12 cellular contexts compared by ENCODE assay signal in the genomic region with DNA sequence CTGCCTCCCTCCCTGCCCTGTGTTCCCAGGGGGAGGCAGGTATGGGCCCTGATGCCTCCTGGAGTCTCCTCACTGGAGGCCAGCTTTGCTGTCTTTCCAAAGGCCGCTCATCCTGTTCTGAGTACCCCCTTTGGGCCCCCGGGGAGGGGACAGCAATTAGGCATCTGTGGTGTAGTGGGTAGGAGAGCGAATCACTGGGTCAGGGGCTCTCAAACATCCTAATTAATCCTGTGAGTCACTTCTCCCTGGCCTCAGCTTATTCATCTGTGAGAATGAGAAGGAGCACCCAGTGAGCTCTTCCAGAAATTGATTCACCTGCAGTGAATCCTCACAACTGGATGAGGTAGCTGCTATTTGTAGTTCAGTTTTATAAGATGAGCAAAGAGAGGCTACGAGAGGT. TPM values are rescaled to one million over a fixed set of nuclear protein-coding genes. Genes with fewer than 3 reads are reported as not detected.
DNase-seq lines count a peak whose midpoint lies in the region; ATAC-seq, FAIRE-seq and TF ChIP-seq lines count a peak whose summit lies in the region.
"Had no signal": no experiment of that assay in that cellular context is flagged by ENCODE, and none has a peak within 500 bp of the region (broad histone marks: within the 10 kb centered on the region; RNA-seq: fewer than 3 reads in every experiment).

No MANE protein-coding gene starts in this region.

- intact Hi-C loops in activated CD4-positive, alpha-beta T cell treated with anti-CD3 and anti-CD28 coated beads for 36 hours (cut with DNase I, micrococcal nuclease) = loop anchor here in 1 of 2 experiments (1.0 kb wide), 1 partner anchor 13 kb away; no protein-coding TSS in a partner anchor
- intact Hi-C loops in PC-3 (cut with micrococcal nuclease) = no loop called here
- intact Hi-C loops in dendritic cell treated with granulocyte-macrophage colony-stimulating factor and Interleukin-4, amounts not matched to agents 40 ng/mL and 50 ng/mL, for 4 days (cut with micrococcal nuclease) = loop anchor here (5.0 kb wide), 1 partner anchor 36 kb away; no protein-coding TSS in a partner anchor

- H3K27ac ChIP-seq in PC-3 (ENCODE audit: low read length) = no peak overlapping the region
- H3K27ac ChIP-seq: heart right ventricle, right atrium auricular region had no signal

- ATAC-seq in activated CD4-positive, alpha-beta T cell treated with anti-CD3 and anti-CD28 coated beads for 36 hours = peak; percentile 16
- peak; percentile 27 for ATAC-seq in PC-3
- peak; percentile 41 for ATAC-seq in stimulated activated effector memory CD8-positive, alpha-beta T cell treated with anti-CD3 and anti-CD28 coated beads, Interleukin-12 subunit alpha, Interleukin-12 subunit beta, amount 100 ng/mL, for 72 hours
- ATAC-seq: heart right ventricle had no signal

- peaks cover 6% of the 10 kb centered on the region for H3K36me3 Mint-ChIP-seq in activated CD4-positive, alpha-beta T cell treated with anti-CD3 and anti-CD28 coated beads for 36 hours (ENCODE audit: low read depth)
- H3K36me3 Mint-ChIP-seq in dendritic cell treated with granulocyte-macrophage colony-stimulating factor and Interleukin-4, amounts not matched to agents 40 ng/mL and 50 ng/mL, for 4 days (ENCODE audit: low read depth) = peaks cover 97% of the 10 kb centered on the region
- H3K36me3 Mint-ChIP-seq in stimulated activated effector memory CD8-positive, alpha-beta T cell treated with anti-CD3 and anti-CD28 coated beads, Interleukin-12 subunit alpha, Interleukin-12 subunit beta, amount 100 ng/mL, for 72 hours = peaks cover 25% of the 10 kb centered on the region

- H3K4me3 Mint-ChIP-seq in activated CD4-positive, alpha-beta T cell treated with anti-CD3 and anti-CD28 coated beads for 36 hours = peak overlapping the region; percentile 62
- peak overlapping the region; percentile 65 for H3K4me3 Mint-ChIP-seq in dendritic cell treated with granulocyte-macrophage colony-stimulating factor and Interleukin-4, amounts not matched to agents 40 ng/mL and 50 ng/mL, for 4 days
- H3K4me3 Mint-ChIP-seq in stimulated activated effector memory CD8-positive, alpha-beta T cell treated with anti-CD3 and anti-CD28 coated beads, Interleukin-12 subunit alpha, Interleukin-12 subunit beta, amount 100 ng/mL, for 72 hours = peak overlapping the region; percentile 76

- H3K9me3 ChIP-seq in PC-3 (ENCODE audit: low read length) = no peaks in the 10 kb centered on the region
- H3K9me3 ChIP-seq: heart right ventricle, right atrium auricular region had no signal

- H3K36me3 ChIP-seq in PC-3 (ENCODE audit: low read depth, low read length) = no peaks in the 10 kb centered on the region
- H3K36me3 ChIP-seq: heart right ventricle, right atrium auricular region had no signal

- DNase-seq in activated CD4-positive, alpha-beta T cell treated with anti-CD3 and anti-CD28 coated beads for 36 hours = peak; percentile 52
- DNase-seq in activated CD4-positive, alpha-beta T cell treated with anti-CD3 and anti-CD28 coated beads for 4 hours = no peak
- DNase-seq in PC-3 (peak; percentile 72), D721Med (ENCODE audit: insufficient read length, low spot score) (no peak), mesenteric fat pad (ENCODE audit: low spot score) (no peak)
- DNase-seq in stimulated activated effector memory CD8-positive, alpha-beta T cell treated with anti-CD3 and anti-CD28 coated beads, Interleukin-12 subunit alpha, Interleukin-12 subunit beta, amount 100 ng/mL, for 72 hours (ENCODE audit: low spot score in 2 of 2) = no peak
- DNase-seq in activated CD8-positive, alpha-beta memory T cell treated with anti-CD3 and anti-CD28 coated beads, Interleukin-2, amount 50 U/mL, for 48 hours = no peak
- DNase-seq: heart right ventricle had no signal

- TF ChIP-seq CTCF in PC-3 (conservative IDR thresholded peaks at IDR 0.05; ENCODE audit: low read depth, low read length) = no peak
- TF ChIP-seq CTCF in D721Med (IDR thresholded peaks at IDR 0.05; ENCODE audit: insufficient read depth, missing control alignments) = no peak

- H3K9me2 ChIP-seq in PC-3 (replicated peaks; ENCODE audit: low read length) = no peaks in the 10 kb centered on the region

- no peaks in the 10 kb centered on the region for H3K9me3 Mint-ChIP-seq in activated CD4-positive, alpha-beta T cell treated with anti-CD3 and anti-CD28 coated beads for 36 hours (ENCODE audit: low read depth)
- no peaks in the 10 kb centered on the region for H3K9me3 Mint-ChIP-seq in dendritic cell treated with granulocyte-macrophage colony-stimulating factor and Interleukin-4, amounts not matched to agents 40 ng/mL and 50 ng/mL, for 4 days
- H3K9me3 Mint-ChIP-seq in stimulated activated effector memory CD8-positive, alpha-beta T cell treated with anti-CD3 and anti-CD28 coated beads, Interleukin-12 subunit alpha, Interleukin-12 subunit beta, amount 100 ng/mL, for 72 hours = no peaks in the 10 kb centered on the region
- H3K9me3 Mint-ChIP-seq: H9 had no signal

- no peak overlapping the region for H3K9ac ChIP-seq in PC-3 (ENCODE audit: low read length)

- H3K27me3 Mint-ChIP-seq in activated CD4-positive, alpha-beta T cell treated with anti-CD3 and anti-CD28 coated beads for 36 hours = no peaks in the 10 kb centered on the region
- no peaks in the 10 kb centered on the region for H3K27me3 Mint-ChIP-seq in dendritic cell treated with granulocyte-macrophage colony-stimulating factor and Interleukin-4, amounts not matched to agents 40 ng/mL and 50 ng/mL, for 4 days

- CTCF ChIA-PET in activated CD4-positive, alpha-beta T cell treated with anti-CD3 and anti-CD28 coated beads for 36 hours (lab: Charles Lee) = interaction anchor here (0.6 to 2.3 kb wide), 12 partner anchors 14 to 221 kb away, joined by 3 to 16 read pairs (median 5); a partner anchor contains a TSS
- CTCF ChIA-PET in PC-3 (lab: Charles Lee) = interaction anchor here (0.5 to 1.2 kb wide), 3 partner anchors 13 to 174 kb away, joined by 3 to 6 read pairs (median 4); no protein-coding TSS in a partner anchor

- H3K4me1 Mint-ChIP-seq in activated CD4-positive, alpha-beta T cell treated with anti-CD3 and anti-CD28 coated beads for 36 hours = peaks cover 86% of the 10 kb centered on the region
- peaks cover 96% of the 10 kb centered on the region for H3K4me1 Mint-ChIP-seq in dendritic cell treated with granulocyte-macrophage colony-stimulating factor and Interleukin-4, amounts not matched to agents 40 ng/mL and 50 ng/mL, for 4 days (ENCODE audit: low read depth)
- H3K4me1 Mint-ChIP-seq in stimulated activated effector memory CD8-positive, alpha-beta T cell treated with anti-CD3 and anti-CD28 coated beads, Interleukin-12 subunit alpha, Interleukin-12 subunit beta, amount 100 ng/mL, for 72 hours = peaks cover 86% of the 10 kb centered on the region

- no peak overlapping the region for H2AFZ ChIP-seq in PC-3 (ENCODE audit: low read length)

- H3K4me2 ChIP-seq in PC-3 (ENCODE audit: low read length) = peak overlapping the region; percentile 98; the same call in 1 of the 2 replicates

- H3K4me3 ChIP-seq in PC-3 (ENCODE audit: low read length) = no peak overlapping the region
- H3K4me3 ChIP-seq: lung had no signal

- BruUV-seq in PC-3 (replicated peaks; lab: Mats Ljungman, UMichigan) = no TSS peak

- peaks cover 89% of the 10 kb centered on the region for H3K79me2 ChIP-seq in PC-3 (ENCODE audit: low read length)

- no peaks in the 10 kb centered on the region for H3F3A ChIP-seq in PC-3 (ENCODE audit: low read length, unreplicated experiment)

- peaks cover 38% of the 10 kb centered on the region for H3K4me1 ChIP-seq in PC-3 (ENCODE audit: insufficient read depth, low read length)

- FAIRE-seq in D721Med (lab: Jason Lieb, UNC) = no peak

- POLR2A ChIA-PET in activated CD4-positive, alpha-beta T cell treated with anti-CD3 and anti-CD28 coated beads for 36 hours (lab: Charles Lee) = interaction anchor here (0.6 to 1.6 kb wide), 4 partner anchors 14 to 31 kb away, joined by 3 to 7 read pairs (median 3); no protein-coding TSS in a partner anchor
- POLR2A ChIA-PET in PC-3 (lab: Charles Lee; ENCODE audit: unreplicated experiment) = no interaction called here

- peaks cover 50% of the 10 kb centered on the region for H4K20me1 ChIP-seq in PC-3 (ENCODE audit: low read length)

- peak overlapping the region; percentile 61 for H3K27ac Mint-ChIP-seq in activated CD4-positive, alpha-beta T cell treated with anti-CD3 and anti-CD28 coated beads for 36 hours
- H3K27ac Mint-ChIP-seq in dendritic cell treated with granulocyte-macrophage colony-stimulating factor and Interleukin-4, amounts not matched to agents 40 ng/mL and 50 ng/mL, for 4 days = no peak overlapping the region
- H3K27ac Mint-ChIP-seq in stimulated activated effector memory CD8-positive, alpha-beta T cell treated with anti-CD3 and anti-CD28 coated beads, Interleukin-12 subunit alpha, Interleukin-12 subunit beta, amount 100 ng/mL, for 72 hours = peak overlapping the region; percentile 85

- no peaks in the 10 kb centered on the region for H3K27me3 ChIP-seq in PC-3 (ENCODE audit: low read length)
- H3K27me3 ChIP-seq: heart right ventricle, right atrium auricular region had no signal

RNA-seq across cellular contexts. Expression of a gene that starts 16.4 kb away (rescaled TPM):
- total RNA-seq in activated CD4-positive, alpha-beta T cell treated with anti-CD3 and anti-CD28 coated beads for 36 hours = 10 to 100 TPM; 15.0 to 17.3 TPM
- total RNA-seq in PC-3 (2014; rRNA removed) (6.1 and 10.1 TPM in 2 replicates), mesenteric fat pad (12.0 TPM)

Comparison
In these comparisons a context has a peak if more than half of its experiments do, and no peak if none do; other contexts are left out.
1. DNase-seq: peak in activated CD4-positive, alpha-beta T cell treated with anti-CD3 and anti-CD28 coated beads for 36 hours (single experiment) and PC-3 (single experiment); none in activated CD4-positive, alpha-beta T cell treated with anti-CD3 and anti-CD28 coated beads for 4 hours (0 of 2), stimulated activated effector memory CD8-positive, alpha-beta T cell treated with anti-CD3 and anti-CD28 coated beads, Interleukin-12 subunit alpha, Interleukin-12 subunit beta, amount 100 ng/mL, for 72 hours (0 of 2), D721Med (single experiment), activated CD8-positive, alpha-beta memory T cell treated with anti-CD3 and anti-CD28 coated beads, Interleukin-2, amount 50 U/mL, for 48 hours (single experiment) and mesenteric fat pad (single experiment).
2. Peak in every context shown above with its lines, with median percentiles within 50 percentile points of each other: ATAC-seq and H3K4me3 Mint-ChIP-seq.